ENCODE assay signal across 6 cellular contexts in genomic region chr1:245056296-245056695, GRCh38.
DNase-seq lines count a peak whose midpoint lies in the region; TF ChIP-seq lines count a peak whose summit lies in the region.
"Not testable (repeated sequence)": the region's sequence is repeated elsewhere in the genome, so short reads cannot be mapped to it uniquely, and the experiment has no call there.

No MANE protein-coding gene starts in this region.

- DNase-seq in Caco-2; HL-60 (ENCODE audit: low read depth in 1 of 2, low spot score in 1 of 2): not testable (repeated sequence)
- DNase-seq in amniotic epithelial cell (ENCODE audit: low read depth) (peak; percentile 72), choroid plexus epithelial cell (ENCODE audit: low read depth) (peak; percentile 15), fibroblast of villous mesenchyme (ENCODE audit: low read depth) (peak; percentile 51)

- not testable (repeated sequence) for H3K27me3 Mint-ChIP-seq in Caco-2 (ENCODE audit: insufficient read depth, unreplicated experiment)

- H3K4me1 ChIP-seq in Caco-2 (peaks cover 19% of the 10 kb centered on the region), neutrophil (ENCODE audit: control insufficient read depth in 1 of 2, insufficient read depth in 1 of 2, low read depth in 1 of 2, low read length in 1 of 2) (peaks cover 65 to 71% of the 10 kb centered on the region in 2 experiments)

- H3K36me3 ChIP-seq in Caco-2 (ENCODE audit: control insufficient read depth, insufficient read depth, low read length); neutrophil: not testable (repeated sequence)

- not testable (repeated sequence) for H3K4me3 ChIP-seq in Caco-2 (ENCODE audit: low read depth, low read length); HL-60 (replicated peaks; ENCODE audit: insufficient read depth, low read length); choroid plexus epithelial cell (ENCODE audit: low read depth, low read length); fibroblast of villous mesenchyme (ENCODE audit: low read depth, low read length); neutrophil (ENCODE audit: low read depth in 1 of 2, low read length in 1 of 2)

- H3K4me1 Mint-ChIP-seq in Caco-2 (ENCODE audit: low read depth, unreplicated experiment) = peaks cover 40% of the 10 kb centered on the region

- H3K9me3 ChIP-seq in Caco-2, neutrophil: not testable (repeated sequence)

- H3K9me3 Mint-ChIP-seq in Caco-2 (ENCODE audit: unreplicated experiment) = not testable (repeated sequence)

- H3K36me3 Mint-ChIP-seq in Caco-2 (ENCODE audit: insufficient read depth, unreplicated experiment) = peaks cover 21% of the 10 kb centered on the region

- POLR2A ChIA-PET in Caco-2 (lab: Charles Lee) = interaction anchor here (0.5 kb wide), 2 partner anchors 215 to 220 kb away, joined by 3 read pairs; no protein-coding TSS in a partner anchor

- H3K27ac Mint-ChIP-seq in Caco-2 (ENCODE audit: unreplicated experiment) = peak overlapping the region; percentile 37

- CTCF ChIA-PET in Caco-2 (lab: Charles Lee) = interaction anchor here (0.9 kb wide), 1 partner anchor 10 kb away, joined by 3 read pairs; no protein-coding TSS in a partner anchor

- H3K27me3 ChIP-seq in Caco-2 (replicated peaks; ENCODE audit: control insufficient read depth, insufficient read depth, low read length); HL-60 (ENCODE audit: insufficient read depth, poor library complexity, severe bottlenecking); neutrophil: not testable (repeated sequence)

- not testable (repeated sequence) for H3K4me3 Mint-ChIP-seq in Caco-2 (ENCODE audit: unreplicated experiment)

- H3K27ac ChIP-seq in HL-60 (replicated peaks) (peak overlapping the region; percentile 57), neutrophil (peak overlapping the region; percentile 76)

- intact Hi-C loops in Caco-2 (cut with micrococcal nuclease; ENCODE audit: unreplicated experiment) = not testable (repeated sequence)

- not testable (repeated sequence) for BruUV-seq in Caco-2 (replicated peaks; lab: Mats Ljungman, UMichigan)

- TF ChIP-seq CTCF in Caco-2 (IDR thresholded peaks at IDR 0.05; ENCODE audit: insufficient read depth in 1 of 2, low read depth in 1 of 2, low read length in 1 of 2, severe bottlenecking in 1 of 2, unreplicated experiment in 1 of 2); HL-60 (IDR thresholded peaks at IDR 0.05; ENCODE audit: insufficient read depth, low read length); choroid plexus epithelial cell (conservative IDR thresholded peaks at IDR 0.05; ENCODE audit: low read depth, low read length); fibroblast of villous mesenchyme (IDR thresholded peaks at IDR 0.05; ENCODE audit: insufficient read depth, low read depth, low read length); neutrophil (IDR thresholded peaks at IDR 0.05): not testable (repeated sequence)
